18 cellular contexts compared by ENCODE assay signal in genomic region chr2:20585351-20585709, GRCh38.
DNase-seq lines count a peak whose midpoint lies in the region; ATAC-seq, FAIRE-seq and TF ChIP-seq lines count a peak whose summit lies in the region.
"Had no signal": no experiment of that assay in that cellular context is flagged by ENCODE, and none has a peak within 500 bp of the region (broad histone marks: within the 10 kb centered on the region; RNA-seq: fewer than 3 reads in every experiment).

No MANE protein-coding gene starts in this region.

- H3K79me2 ChIP-seq in HCT116 (ENCODE audit: insufficient read depth, low read length) (no peaks in the 10 kb centered on the region), smooth muscle cell (ENCODE audit: low read depth) (no peaks in the 10 kb centered on the region)

- H3K9me3 ChIP-seq in HCT116 (ENCODE audit: control insufficient read depth in 1 of 2, insufficient read depth in 1 of 2, low read depth in 1 of 2, low read length in 2 of 2) (peaks cover 0 to 5% of the 10 kb centered on the region in 2 experiments; a peak in 1 of 4 replicates), adrenal gland (replicated peaks in 1 of 3) (no peaks in the 10 kb centered on the region), kidney (ENCODE audit: control insufficient read depth in 1 of 2, low read length in 2 of 2) (peaks cover 0 to 2% of the 10 kb centered on the region in 2 donors), smooth muscle cell (replicated peaks; ENCODE audit: low read depth) (no peaks in the 10 kb centered on the region)

- peaks cover 3% of the 10 kb centered on the region for H3K4me1 Mint-ChIP-seq in activated CD4-positive, alpha-beta T cell treated with anti-CD3 and anti-CD28 coated beads, Interleukin-2, amount 10 ng/mL, durations not matched to agents 24 days and 14 days

- H3K4me2 ChIP-seq in HCT116 (ENCODE audit: low read length) (peak overlapping the region; percentile 87), smooth muscle cell (peak overlapping the region; percentile 16)

- RAD21 ChIA-PET in HCT116 (lab: Charles Lee; ENCODE audit: low non-redundant PET in 1 of 2, low total read pairs in 2 of 2, uncharacterized antibody in 2 of 2, unreplicated experiment in 2 of 2): no interaction called here

- FAIRE-seq in kidney (lab: Jason Lieb, UNC): no peak
- FAIRE-seq: H54 had no signal

- CTCF ChIA-PET in HCT116 (lab: Charles Lee): no interaction called here

- WGBS in adrenal gland, 4 donors: 37 to 54% (median 48%) methylated on average over 5 of the region's 5 CpGs
- WGBS in smooth muscle cell (ENCODE audit: low lambda C conversion rate): 16% methylated on average over 5 of the region's 5 CpGs

- H3F3A ChIP-seq in smooth muscle cell (ENCODE audit: low read depth): peaks cover 6% of the 10 kb centered on the region

- H3K27me3 Mint-ChIP-seq in activated CD4-positive, alpha-beta T cell treated with anti-CD3 and anti-CD28 coated beads, Interleukin-2, amount 10 ng/mL, durations not matched to agents 24 days and 14 days: peaks cover 1% of the 10 kb centered on the region

- H3K4me1 ChIP-seq in HCT116 (ENCODE audit: control insufficient read depth in 1 of 2, insufficient read depth in 2 of 2, low read length in 2 of 2) (peaks cover 37 to 46% of the 10 kb centered on the region in 2 experiments), adrenal gland (replicated peaks in 1 of 2) (peaks cover 20 to 33% of the 10 kb centered on the region in 2 donors), kidney (ENCODE audit: control insufficient read depth in 1 of 2, insufficient read depth in 1 of 2, low read depth in 1 of 2, low read length in 2 of 2) (peaks cover 41 to 53% of the 10 kb centered on the region in 2 donors), smooth muscle cell (ENCODE audit: low read depth) (peaks cover 18% of the 10 kb centered on the region)

- intact Hi-C loops in HCT116 (cut with micrococcal nuclease): no loop called here
- intact Hi-C loops in adrenal gland (cut with DNase I): no loop called here
- intact Hi-C loops in kidney (cut with DNase I): no loop called here
- intact Hi-C loops in activated CD4-positive, alpha-beta T cell treated with anti-CD3 and anti-CD28 coated beads, Interleukin-2, amount 10 ng/mL, durations not matched to agents 24 days and 14 days (cut with micrococcal nuclease): no loop called here

- no peak overlapping the region for H3K4me3 Mint-ChIP-seq in activated CD4-positive, alpha-beta T cell treated with anti-CD3 and anti-CD28 coated beads, Interleukin-2, amount 10 ng/mL, durations not matched to agents 24 days and 14 days

- no peak for TF ChIP-seq CTCF in HCT116 (IDR thresholded peaks at IDR 0.05 in 2 of 3, conservative IDR thresholded peaks at IDR 0.05 in 1 of 3; ENCODE audit: borderline replicate concordance in 1 of 3, insufficient read depth in 1 of 3, low read depth in 2 of 3, low read length in 2 of 3)
- no peak for TF ChIP-seq CTCF in adrenal gland (IDR thresholded peaks at IDR 0.05)
- no peak for TF ChIP-seq CTCF in kidney (IDR thresholded peaks at IDR 0.05; ENCODE audit: borderline replicate concordance, extremely low read depth, insufficient read depth)
- no peak for TF ChIP-seq CTCF in smooth muscle cell (IDR thresholded peaks at IDR 0.05; ENCODE audit: borderline replicate concordance, insufficient read depth, poor library complexity, severe bottlenecking)

- H3K27me3 ChIP-seq in HCT116 (ENCODE audit: insufficient read depth, low read length): no peaks in the 10 kb centered on the region
- no peaks in the 10 kb centered on the region for H3K27me3 ChIP-seq in adrenal gland
- no peaks in the 10 kb centered on the region for H3K27me3 ChIP-seq in smooth muscle cell (ENCODE audit: low read depth)

- TF ChIP-seq POLR2A in HCT116 (IDR thresholded peaks at IDR 0.05; ENCODE audit: borderline replicate concordance, extremely low read depth, insufficient read depth, insufficient read length): no peak
- TF ChIP-seq POLR2A in adrenal gland (IDR thresholded peaks at IDR 0.05): no peak

- POLR2A ChIA-PET in HCT116 (lab: Charles Lee): interaction anchor here (1.1 to 3.2 kb wide), 3 partner anchors 138 to 143 kb away, joined by 3 to 20 read pairs (median 3); partner anchors contain the start of gene RHOB

- H3K9ac ChIP-seq in HCT116 (ENCODE audit: low read length) (peak overlapping the region; percentile 54), kidney (ENCODE audit: low read length in 2 of 2) (peak overlapping the region in 1 of 2 donors; percentile 17), smooth muscle cell (ENCODE audit: low read depth) (no peak overlapping the region)

- H3K36me3 ChIP-seq in HCT116 (ENCODE audit: control insufficient read depth in 1 of 2, insufficient read depth in 2 of 2, low read length in 2 of 2) (no peaks in the 10 kb centered on the region), adrenal gland (replicated peaks in 1 of 2) (no peaks in the 10 kb centered on the region), kidney (ENCODE audit: control insufficient read depth in 1 of 2, insufficient read depth in 2 of 2, low read length in 2 of 2) (no peaks in the 10 kb centered on the region), smooth muscle cell (ENCODE audit: low read depth) (no peaks in the 10 kb centered on the region)

- no peak overlapping the region for H3K27ac Mint-ChIP-seq in activated CD4-positive, alpha-beta T cell treated with anti-CD3 and anti-CD28 coated beads, Interleukin-2, amount 10 ng/mL, durations not matched to agents 24 days and 14 days

- H4K20me1 ChIP-seq in HCT116 (ENCODE audit: insufficient read depth): no peaks in the 10 kb centered on the region
- H4K20me1 ChIP-seq in smooth muscle cell (ENCODE audit: low read depth): no peaks in the 10 kb centered on the region

- DNase-seq in HCT116 (ENCODE audit: low read depth, low spot score) (no peak), adrenal gland (peak in 3 of 7 donors; percentile 16 to 52 (median 49)), kidney (no peak), smooth muscle cell (lab: John Stamatoyannopoulos, UW; ENCODE audit: unreplicated experiment) (no peak)
- no peak for DNase-seq in activated CD4-positive, alpha-beta T cell treated with anti-CD3 and anti-CD28 coated beads, Interleukin-2, amount 10 ng/mL, durations not matched to agents 24 days and 14 days
- DNase-seq: activated CD4-positive, alpha-beta T cell treated with anti-CD3 and anti-CD28 coated beads, Interleukin-2, amount 50 U/mL, for 48 hours; effector memory CD4-positive, alpha-beta T cell; glutamatergic neuron; kidney glomerular epithelial cell; naive B cell; NCI-H1694; NCI-H526 treated with DMSO at 0.1 percent for 48 hours had no signal

- BruUV-seq in HCT116 (replicated peaks; lab: Mats Ljungman, UMichigan): no TSS peak

- no peak for TF ChIP-seq RAD21 in HCT116 (IDR thresholded peaks at IDR 0.05; ENCODE audit: low read depth)

- H2AFZ ChIP-seq in HCT116 (ENCODE audit: low read depth, low read length, poor library complexity, severe bottlenecking): peak overlapping the region; percentile 51
- no peak overlapping the region for H2AFZ ChIP-seq in smooth muscle cell (ENCODE audit: low read depth)

- no peaks in the 10 kb centered on the region for H3K9me2 ChIP-seq in HCT116 (ENCODE audit: insufficient read depth)

- ATAC-seq in HCT116 (no peak), GM18909 (IDR thresholded peaks at IDR 0.05; ENCODE audit: poor library complexity, unreplicated experiment) (no peak), HG02763 (IDR thresholded peaks at IDR 0.05; ENCODE audit: unreplicated experiment) (no peak)
- ATAC-seq in activated CD4-positive, CD25-positive, alpha-beta regulatory T cell treated with anti-CD3 and anti-CD28 coated beads, Interleukin-2, amount 50 U/mL, for 24 hours: no peak

- no peaks in the 10 kb centered on the region for H3K36me3 Mint-ChIP-seq in activated CD4-positive, alpha-beta T cell treated with anti-CD3 and anti-CD28 coated beads, Interleukin-2, amount 10 ng/mL, durations not matched to agents 24 days and 14 days (ENCODE audit: low read depth)

- H3K4me3 ChIP-seq in HCT116 (replicated peaks in 1 of 2; ENCODE audit: low read depth in 1 of 2, low read length in 2 of 2): 0 out of 4 replicates have a peak overlapping the region, but pooled peaks of 1 of the 2 experiments have one; percentile 46
- no peak overlapping the region for H3K4me3 ChIP-seq in adrenal gland
- H3K4me3 ChIP-seq in kidney (ENCODE audit: low read length in 2 of 2): no peak overlapping the region
- H3K4me3 ChIP-seq in smooth muscle cell: no peak overlapping the region
- H3K4me3 ChIP-seq: skin epidermis had no signal

- H3K27ac ChIP-seq in HCT116 (ENCODE audit: low read depth, low read length): peak overlapping the region; percentile 89
- H3K27ac ChIP-seq in adrenal gland: peak overlapping the region; percentile 60 to 90 (median 72)
- H3K27ac ChIP-seq in kidney (ENCODE audit: low read depth in 2 of 2, low read length in 2 of 2): peak overlapping the region; percentile 93 to 95
- H3K27ac ChIP-seq in smooth muscle cell (ENCODE audit: low read depth): peak overlapping the region; percentile 74
- H3K27ac ChIP-seq: HL-60 had no signal

- no peaks in the 10 kb centered on the region for H3K9me3 Mint-ChIP-seq in activated CD4-positive, alpha-beta T cell treated with anti-CD3 and anti-CD28 coated beads, Interleukin-2, amount 10 ng/mL, durations not matched to agents 24 days and 14 days

TF ChIP-seq in HCT116, 20 proteins besides CTCF, POLR2A, EP300 and RAD21:
- TF ChIP-seq CBX3 (IDR thresholded peaks at IDR 0.05; ENCODE audit: low read depth) (no peak), TCF7L2 (IDR thresholded peaks at IDR 0.05; ENCODE audit: borderline replicate concordance, extremely low read depth, insufficient read depth, insufficient read length) (peak; percentile 89), ZNF274 (IDR thresholded peaks at IDR 0.05; ENCODE audit: low read depth, low read length) (no peak), JUND (IDR thresholded peaks at IDR 0.05) (no peak)
